ENCODE assay signal across 23 cellular contexts in the genomic region with DNA sequence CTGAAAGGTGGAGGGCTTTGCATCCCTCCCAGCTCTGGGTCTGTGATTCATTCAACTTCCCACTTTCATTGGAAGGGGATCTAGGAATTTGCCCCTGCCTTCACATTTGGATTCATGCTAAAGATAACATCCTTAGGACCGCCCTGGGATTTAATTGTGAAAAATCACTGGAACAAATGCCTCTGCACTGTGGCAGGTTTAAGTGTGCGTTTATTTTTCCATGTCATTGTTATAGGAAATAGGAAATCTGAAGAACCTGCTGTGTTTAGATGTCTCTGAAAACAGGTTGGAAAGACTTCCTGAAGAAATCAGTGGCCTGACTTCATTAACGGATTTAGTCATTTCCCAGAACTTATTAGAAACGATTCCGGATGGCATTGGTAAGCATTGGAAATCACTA.
DNase-seq lines count a peak whose midpoint lies in the region; ATAC-seq and TF ChIP-seq lines count a peak whose summit lies in the region.
"Had no signal": no experiment of that assay in that cellular context is flagged by ENCODE, and none has a peak within 500 bp of the region (broad histone marks: within the 10 kb centered on the region; RNA-seq: fewer than 3 reads in every experiment).

No MANE protein-coding gene starts in this region.

- no peak overlapping the region for H3K4me3 Mint-ChIP-seq in WTC11
- H3K4me3 Mint-ChIP-seq: CD14-positive monocyte; CD4-positive, alpha-beta T cell; CD8-positive, alpha-beta memory T cell; GM23338; HFFc6 had no signal

- DNase-seq in WTC11 (ENCODE audit: low spot score) (no peak), dermis microvascular lymphatic vessel endothelial cell (ENCODE audit: low read depth in 2 of 2) (peak; percentile 53 to 94), glomerular endothelial cell (ENCODE audit: extremely low read depth, low read depth, low spot score) (peak; percentile 56), gastrocnemius medialis (no peak), glomerular visceral epithelial cell (ENCODE audit: extremely low spot score) (no peak), H7 (no peak)
- DNase-seq in activated naive CD4-positive, alpha-beta T cell treated with anti-CD3 and anti-CD28 coated beads, Interleukin-2, amount 50 U/mL, for 16 hours = no peak
- DNase-seq: 8988T; ACHN; BE2C; CD4-positive, alpha-beta T cell; CD8-positive, alpha-beta memory T cell; DMS 273 treated with DMSO at 0.1 percent for 48 hours; DMS79; EL; GDM1; HFFc6 had no signal

- peaks cover 8% of the 10 kb centered on the region for H3K4me1 Mint-ChIP-seq in WTC11
- H3K4me1 Mint-ChIP-seq: CD8-positive, alpha-beta memory T cell had no signal

- no peaks in the 10 kb centered on the region for H3K36me3 ChIP-seq in gastrocnemius medialis
- H3K36me3 ChIP-seq in H7 (replicated peaks; ENCODE audit: control insufficient read depth, insufficient read depth, low read length) = no peaks in the 10 kb centered on the region
- H3K36me3 ChIP-seq: BE2C had no signal

- H3K27ac ChIP-seq in gastrocnemius medialis = no peak overlapping the region
- H3K27ac ChIP-seq: A549; BLaER1 treated with 17β-estradiol and CSF1 and Interleukin-3, amounts not matched to agents 10 nM and 100 nM had no signal

- peaks cover 6% of the 10 kb centered on the region; the same call in 1 of the 2 replicates for H3K36me3 Mint-ChIP-seq in WTC11

- POLR2A ChIA-PET in WTC11 (lab: Charles Lee) = no interaction called here

- H3K27me3 ChIP-seq in gastrocnemius medialis (no peaks in the 10 kb centered on the region), H7 (ENCODE audit: control insufficient read depth, insufficient read depth, low read length) (no peaks in the 10 kb centered on the region)
- H3K27me3 ChIP-seq: BE2C; BLaER1 treated with 17β-estradiol and CSF1 and Interleukin-3, amounts not matched to agents 10 nM and 100 nM had no signal

- no peak for TF ChIP-seq CTCF in WTC11 (IDR thresholded peaks at IDR 0.05)
- no peak for TF ChIP-seq CTCF in gastrocnemius medialis (IDR thresholded peaks at IDR 0.05 in 4 of 5, conservative IDR thresholded peaks at IDR 0.05 in 1 of 5)

- ATAC-seq in WTC11 = no peak
- ATAC-seq in gastrocnemius medialis = peak; percentile 6 to 36
- ATAC-seq: A549, GM12878, GM23338 had no signal

- no peaks in the 10 kb centered on the region for H3K4me1 ChIP-seq in gastrocnemius medialis
- H3K4me1 ChIP-seq: BE2C had no signal

- H3K9me3 Mint-ChIP-seq in WTC11 = peaks cover 2% of the 10 kb centered on the region; the same call in 1 of the 2 replicates
- H3K9me3 Mint-ChIP-seq: CD4-positive, alpha-beta T cell; CD8-positive, alpha-beta memory T cell; GM23338; HFFc6 had no signal

- 0 out of 2 replicates have a peak overlapping the region, but pooled peaks have one; percentile 14 for H3K27ac Mint-ChIP-seq in WTC11
- H3K27ac Mint-ChIP-seq: CD4-positive, alpha-beta T cell; CD8-positive, alpha-beta memory T cell; GM23338; HFFc6 had no signal

- no peak for TF ChIP-seq POLR2A in gastrocnemius medialis (IDR thresholded peaks at IDR 0.05)

- in situ Hi-C loops in gastrocnemius medialis (cut with MboI; ENCODE audit: low sequenced_read_pairs in 4 of 4) = no loop called here

- H3K9me3 ChIP-seq in gastrocnemius medialis = no peaks in the 10 kb centered on the region
- H3K9me3 ChIP-seq: A549, BE2C, HAP-1 had no signal

- intact Hi-C loops in gastrocnemius medialis (cut with DNase I; ENCODE audit: low total_unique reads) = no loop called here

- H3K4me3 ChIP-seq in gastrocnemius medialis (no peak overlapping the region), H7 (ENCODE audit: insufficient read depth, low read depth, low read length) (no peak overlapping the region)
- H3K4me3 ChIP-seq: A549; BLaER1 treated with 17β-estradiol and CSF1 and Interleukin-3, amounts not matched to agents 10 nM and 100 nM; GM12878; GM23338; HAP-1 had no signal

- CTCF ChIA-PET in WTC11 (lab: Charles Lee) = no interaction called here

- no peaks in the 10 kb centered on the region for H3K27me3 Mint-ChIP-seq in WTC11 (ENCODE audit: low read depth)
- H3K27me3 Mint-ChIP-seq: CD4-positive, alpha-beta T cell; CD8-positive, alpha-beta memory T cell had no signal

TF ChIP-seq in WTC11, 78 proteins besides CTCF, POLR2A, EP300 and RAD21:
- TF ChIP-seq NFE2L1 (CRISPR knock-in tag; IDR thresholded peaks at IDR 0.05) = no peak
TF ChIP-seq in WTC11: peak in this region for 0.

Comparison
In these comparisons a context has a peak if more than half of its experiments do, and no peak if none do; other contexts are left out.
1. DNase-seq: peak in dermis microvascular lymphatic vessel endothelial cell (2 of 2) and glomerular endothelial cell (single experiment); none in WTC11 (single experiment), gastrocnemius medialis (0 of 2), glomerular visceral epithelial cell (single experiment), activated naive CD4-positive, alpha-beta T cell treated with anti-CD3 and anti-CD28 coated beads, Interleukin-2, amount 50 U/mL, for 16 hours (single experiment) and H7 (single experiment).